ENCODE assay signal across 23 cellular contexts in genomic region chr20:12173333-12173732, GRCh38.
A peak's percentile ranks its signal among the peaks of the same experiment; 100 is the strongest.
DNase-seq lines count a peak whose midpoint lies in the region; ATAC-seq lines count a peak whose summit lies in the region.
"Had no signal": no experiment of that assay in that cellular context is flagged by ENCODE, and none has a peak within 500 bp of the region (broad histone marks: within the 10 kb centered on the region; RNA-seq: fewer than 3 reads in every experiment).

No MANE protein-coding gene starts in this region.

- H3K27me3 ChIP-seq in MG63 (no peaks in the 10 kb centered on the region), mesenchymal stem cell (ENCODE audit: control insufficient read depth in 1 of 2, insufficient read depth in 1 of 2, low read length in 2 of 2) (no peaks in the 10 kb centered on the region)
- H3K27me3 ChIP-seq: colonic mucosa, pancreas, right atrium auricular region, uterus had no signal

- no peak overlapping the region for H3K14ac ChIP-seq in mesenchymal stem cell (ENCODE audit: low read length in 2 of 2)

- no peak overlapping the region for H2AK5ac ChIP-seq in mesenchymal stem cell (ENCODE audit: low read length, severe bottlenecking)

- H3K4me3 ChIP-seq in MG63 = no peak overlapping the region
- H3K4me3 ChIP-seq in mesenchymal stem cell (ENCODE audit: insufficient read depth in 1 of 2, low read depth in 1 of 2, low read length in 2 of 2) = no peak overlapping the region
- H3K4me3 ChIP-seq: colonic mucosa, pancreas, right atrium auricular region, uterus had no signal

- H2BK15ac ChIP-seq in mesenchymal stem cell (ENCODE audit: low read depth, poor library complexity, severe bottlenecking) = no peak overlapping the region

- H3K36me3 ChIP-seq in MG63 (no peaks in the 10 kb centered on the region), mesenchymal stem cell (ENCODE audit: control insufficient read depth in 1 of 2, insufficient read depth in 2 of 2, low read depth in 1 of 2, low read length in 2 of 2) (no peaks in the 10 kb centered on the region)
- H3K36me3 ChIP-seq: colonic mucosa, pancreas, right atrium auricular region, uterus had no signal

- H3K4me2 ChIP-seq in mesenchymal stem cell (ENCODE audit: low read length, poor library complexity, severe bottlenecking) = no peak overlapping the region

- H3K27ac ChIP-seq in mesenchymal stem cell (ENCODE audit: low read length, poor library complexity, severe bottlenecking) = no peak overlapping the region
- H3K27ac ChIP-seq: colonic mucosa, pancreas, right atrium auricular region had no signal

- H3K79me1 ChIP-seq in mesenchymal stem cell (replicated peaks; ENCODE audit: low read length, poor library complexity, severe bottlenecking) = no peaks in the 10 kb centered on the region

- no peak overlapping the region for H2BK5ac ChIP-seq in mesenchymal stem cell (ENCODE audit: low read depth, low read length, poor library complexity, severe bottlenecking)

- no peak overlapping the region for H2AFZ ChIP-seq in mesenchymal stem cell (ENCODE audit: low read depth, low read length)

- DNase-seq in NCI-H345 (lab: John Stamatoyannopoulos, UW) (peak; percentile 19), NCI-H345 treated with DMSO at 0.1 percent for 48 hours (lab: John Stamatoyannopoulos, UW; ENCODE audit: unreplicated experiment) (no peak), MG63 (peak; percentile 28), NCI-H2081 treated with DMSO at 0.1 percent for 48 hours (lab: John Stamatoyannopoulos, UW) (peak; percentile 82), mesenchymal stem cell (no peak), mucosa of gallbladder (ENCODE audit: low spot score) (no peak)
- DNase-seq in NK-92 treated with Interleukin-12 subunit alpha and Interleukin-12 subunit beta, amount 100 ng/mL, for 24 hours (lab: John Stamatoyannopoulos, UW) = no peak
- DNase-seq: activated CD8-positive, alpha-beta T cell treated with anti-CD3 and anti-CD28 coated beads, Interleukin-2, amount 10 ng/mL, durations not matched to agents 7 days and 5 days; Caco-2; colonic mucosa; effector memory CD4-positive, alpha-beta T cell; erythroblast; KBM-7; midbrain; NCI-H1048; pancreas; stimulated activated CD4-positive, alpha-beta T cell treated with anti-CD3 and anti-CD28 coated beads, Interleukin-12 subunit alpha, Interleukin-12 subunit beta, amount 100 ng/mL, for 4 hours; stimulated activated CD4-positive, alpha-beta T cell treated with anti-CD3 and anti-CD28 coated beads, Interleukin-4, amount 100 ng/mL, for 4 hours; stimulated activated naive CD4-positive, alpha-beta T cell; uterus had no signal

- no peaks in the 10 kb centered on the region for H3K4me1 ChIP-seq in mesenchymal stem cell (ENCODE audit: control insufficient read depth, insufficient read depth, low read depth, low read length)
- H3K4me1 ChIP-seq: Caco-2, colonic mucosa, uterus had no signal

- no peak overlapping the region for H3K23ac ChIP-seq in mesenchymal stem cell (ENCODE audit: low read length in 2 of 2)

- ATAC-seq in GM18867 (IDR thresholded peaks at IDR 0.05; ENCODE audit: unreplicated experiment) = no peak
- ATAC-seq: activated CD8-positive, alpha-beta T cell treated with anti-CD3 and anti-CD28 coated beads, Interleukin-2, amount 10 ng/mL, durations not matched to agents 7 days and 5 days; left lobe of liver; pancreas had no signal

- H4K8ac ChIP-seq in mesenchymal stem cell (ENCODE audit: low read length) = no peak overlapping the region

- WGBS in mesenchymal stem cell = no CpG with 5 or more reads among the region's 1 CpG

- H3K9me3 ChIP-seq in MG63 (peaks cover 6% of the 10 kb centered on the region), mesenchymal stem cell (ENCODE audit: control insufficient read depth, low read length) (peaks cover 4% of the 10 kb centered on the region)
- H3K9me3 ChIP-seq: Caco-2, colonic mucosa, pancreas had no signal

- no peak overlapping the region for H4K91ac ChIP-seq in mesenchymal stem cell (ENCODE audit: low read length)

- no peak overlapping the region for H3K4ac ChIP-seq in mesenchymal stem cell (ENCODE audit: low read depth in 1 of 2, low read length in 2 of 2)

- H3K18ac ChIP-seq in mesenchymal stem cell (ENCODE audit: low read depth in 1 of 2, low read length in 2 of 2) = no peak overlapping the region

- H2BK120ac ChIP-seq in mesenchymal stem cell (ENCODE audit: low read depth, low read length) = no peak overlapping the region

- H2BK12ac ChIP-seq in mesenchymal stem cell (ENCODE audit: low read length in 2 of 2) = no peak overlapping the region

- peak overlapping the region; percentile 80 for H3K9ac ChIP-seq in mesenchymal stem cell (ENCODE audit: low read length)

Comparison
In these comparisons a context has a peak if more than half of its experiments do, and no peak if none do; other contexts are left out.
1. DNase-seq: peak in NCI-H345 (single experiment), MG63 (single experiment) and NCI-H2081 treated with DMSO at 0.1 percent for 48 hours (single experiment); none in NCI-H345 treated with DMSO at 0.1 percent for 48 hours (single experiment), mesenchymal stem cell (single experiment), mucosa of gallbladder (single experiment) and NK-92 treated with Interleukin-12 subunit alpha and Interleukin-12 subunit beta, amount 100 ng/mL, for 24 hours (single experiment).